Comparison of ENCODE assay signal across 8 cellular contexts in genomic region chr1:153957744-153958110, GRCh38. TPM values are rescaled to one million over a fixed set of nuclear protein-coding genes. Genes with fewer than 3 reads are reported as not detected.
DNase-seq lines count a peak whose midpoint lies in the region; ATAC-seq and TF ChIP-seq lines count a peak whose summit lies in the region.

No MANE protein-coding gene starts in this region.

- H3K4me1 ChIP-seq in esophagus muscularis mucosa = peaks cover 54 to 84% (median 70%) of the 10 kb centered on the region in 4 donors

- H3K27me3 Mint-ChIP-seq in osteocyte (ENCODE audit: unreplicated experiment) = no peaks in the 10 kb centered on the region

- peak overlapping the region; percentile 91 to 96 (median 95) for H3K27ac ChIP-seq in esophagus muscularis mucosa (replicated peaks in 1 of 4)

- ATAC-seq in GM18867 (IDR thresholded peaks at IDR 0.05; ENCODE audit: unreplicated experiment) = peak; percentile 5
- peak; percentile 23 for ATAC-seq in HG03354 (IDR thresholded peaks at IDR 0.05; ENCODE audit: poor library complexity, severe bottlenecking, unreplicated experiment)
- ATAC-seq in activated CD4-positive, CD25-positive, alpha-beta regulatory T cell treated with anti-CD3 and anti-CD28 coated beads, Interleukin-2, amount 50 U/mL, for 24 hours = peak; percentile 3 to 13
- no peak for ATAC-seq in HG02870 (IDR thresholded peaks at IDR 0.05; ENCODE audit: unreplicated experiment)
- no peak for ATAC-seq in GM21367 (IDR thresholded peaks at IDR 0.05; ENCODE audit: unreplicated experiment)

- peak; percentile 26 for DNase-seq in A172 (ENCODE audit: low spot score)
- DNase-seq in esophagus muscularis mucosa (ENCODE audit: extremely low spot score) = no peak
- DNase-seq in osteocyte (ENCODE audit: extremely low spot score, unreplicated experiment) = no peak

- under 1% methylated on average over 13 of the region's 13 CpGs for WGBS in esophagus muscularis mucosa

- peaks cover 47% of the 10 kb centered on the region for H3K4me1 Mint-ChIP-seq in osteocyte (ENCODE audit: unreplicated experiment)

- H3K4me3 Mint-ChIP-seq in osteocyte (ENCODE audit: unreplicated experiment) = peak overlapping the region; percentile 96

- peak overlapping the region; percentile 80 to 95 (median 91) for H3K4me3 ChIP-seq in esophagus muscularis mucosa

- peaks cover 14% of the 10 kb centered on the region for H3K36me3 Mint-ChIP-seq in osteocyte (ENCODE audit: unreplicated experiment)

- no peaks in the 10 kb centered on the region for H3K9me3 ChIP-seq in esophagus muscularis mucosa

- TF ChIP-seq POLR2A in esophagus muscularis mucosa (IDR thresholded peaks at IDR 0.05; ENCODE audit: low read depth) = no peak

- no peak for TF ChIP-seq CTCF in esophagus muscularis mucosa (IDR thresholded peaks at IDR 0.05)
- TF ChIP-seq CTCF in osteocyte (IDR thresholded peaks at IDR 0.05) = peak; percentile 15

- H3K36me3 ChIP-seq in esophagus muscularis mucosa = peaks cover 9 to 43% (median 41%) of the 10 kb centered on the region in 4 donors

- TF ChIP-seq EP300 in esophagus muscularis mucosa (IDR thresholded peaks at IDR 0.05) = no peak

- H3K9me3 Mint-ChIP-seq in osteocyte (ENCODE audit: unreplicated experiment) = no peaks in the 10 kb centered on the region

- H3K27me3 ChIP-seq in esophagus muscularis mucosa = no peaks in the 10 kb centered on the region

- intact Hi-C loops in esophagus muscularis mucosa (cut with DNase I) = no loop called here

- peak overlapping the region; percentile 96 for H3K27ac Mint-ChIP-seq in osteocyte (ENCODE audit: unreplicated experiment)

RNA-seq across cellular contexts. Expression of gene CRTC2, which starts 0.7 kb away (rescaled TPM):
- 14.5 and 16.6 TPM in 2 replicates for total RNA-seq in A172 (2014; rRNA removed; shearing (Covaris generic))
- total RNA-seq in esophagus muscularis mucosa (10 to 100 TPM; 12.5 to 20.4 (median 17.6) TPM), osteocyte (29.4 and 41.9 TPM in 2 replicates)

RNA-seq across cellular contexts. Expression of gene SLC39A1, which starts 5.6 kb away (rescaled TPM):
- 192 and 204 TPM in 2 replicates for total RNA-seq in A172 (2014; rRNA removed; shearing (Covaris generic))
- total RNA-seq in esophagus muscularis mucosa (100 to 1,000 TPM in 3 of 4 donors, 10 to 100 TPM in 1; 74.3 to 114 (median 104) TPM), osteocyte (93.2 and 95.3 TPM in 2 replicates)

RNA-seq across cellular contexts. Expression of gene CREB3L4, which starts 10.0 kb away (rescaled TPM):
- 19.9 and 28.4 TPM in 2 replicates for total RNA-seq in A172 (2014; rRNA removed; shearing (Covaris generic))
- total RNA-seq in esophagus muscularis mucosa = 1 to 10 TPM; 2.9 to 7.6 (median 6.8) TPM
- 9.3 and 11.1 TPM in 2 replicates for total RNA-seq in osteocyte

RNA-seq across cellular contexts. Expression of gene DENND4B, which starts 11.2 kb away (rescaled TPM):
- 10.9 and 11.2 TPM in 2 replicates for total RNA-seq in A172 (2014; rRNA removed; shearing (Covaris generic))
- total RNA-seq in esophagus muscularis mucosa = 10 to 100 TPM; 19.2 to 30.4 (median 26.2) TPM
- 48.0 and 53.1 TPM in 2 replicates for total RNA-seq in osteocyte

RNA-seq across cellular contexts. Expression of gene JTB, which starts 19.7 kb away (rescaled TPM):
- 280 and 326 TPM in 2 replicates for total RNA-seq in A172 (2014; rRNA removed; shearing (Covaris generic))
- 100 to 1,000 TPM; 175 to 238 (median 216) TPM for total RNA-seq in esophagus muscularis mucosa
- total RNA-seq in osteocyte = 138 and 143 TPM in 2 replicates

Comparison
In these comparisons a context has a peak if more than half of its experiments do, and no peak if none do; other contexts are left out.
1. ATAC-seq: peak in GM18867 (single experiment), HG03354 (single experiment) and activated CD4-positive, CD25-positive, alpha-beta regulatory T cell treated with anti-CD3 and anti-CD28 coated beads, Interleukin-2, amount 50 U/mL, for 24 hours (2 of 2); none in HG02870 (single experiment) and GM21367 (single experiment).